ENCODE assay signal across 16 cellular contexts in genomic region chr2:180987146-180987545, GRCh38. TPM values are rescaled to one million over a fixed set of nuclear protein-coding genes. Genes with fewer than 3 reads are reported as not detected.
DNase-seq lines count a peak whose midpoint lies in the region; ATAC-seq and TF ChIP-seq lines count a peak whose summit lies in the region.
"Had no signal": no experiment of that assay in that cellular context is flagged by ENCODE, and none has a peak within 500 bp of the region (broad histone marks: within the 10 kb centered on the region; RNA-seq: fewer than 3 reads in every experiment).

No MANE protein-coding gene starts in this region.

- no peak overlapping the region for H3K27ac Mint-ChIP-seq in brain
- no peak overlapping the region for H3K27ac Mint-ChIP-seq in nephron
- H3K27ac Mint-ChIP-seq: CD4-positive, CD25-positive, alpha-beta regulatory T cell; CD8-positive, alpha-beta memory T cell; HFFc6 had no signal

- peaks cover 26% of the 10 kb centered on the region for H3K4me1 ChIP-seq in HAP-1
- peaks cover 51% of the 10 kb centered on the region for H3K4me1 ChIP-seq in smooth muscle cell (ENCODE audit: low read depth)
- H3K4me1 ChIP-seq: BE2C had no signal

- H3K36me3 Mint-ChIP-seq in brain, result peaks cover 26% of the 10 kb centered on the region
- peaks cover 40% of the 10 kb centered on the region for H3K36me3 Mint-ChIP-seq in nephron (ENCODE audit: low read depth)

- peaks cover 74% of the 10 kb centered on the region for H4K20me1 ChIP-seq in smooth muscle cell (ENCODE audit: low read depth)

- no peak for ATAC-seq in SK-N-SH treated with all-trans-retinoic acid at 6 μM for 48 hours

- H3K4me2 ChIP-seq in smooth muscle cell, result peak overlapping the region; percentile 8

- H3K27me3 Mint-ChIP-seq in brain (no peaks in the 10 kb centered on the region), nephron (ENCODE audit: low read depth) (no peaks in the 10 kb centered on the region)
- H3K27me3 Mint-ChIP-seq: CD4-positive, CD25-positive, alpha-beta regulatory T cell; CD8-positive, alpha-beta memory T cell had no signal

- TF ChIP-seq CTCF in brain (conservative IDR thresholded peaks at IDR 0.05), result no peak
- TF ChIP-seq CTCF in nephron (IDR thresholded peaks at IDR 0.05; ENCODE audit: unreplicated experiment in 3 of 3), result no peak
- TF ChIP-seq CTCF in smooth muscle cell (IDR thresholded peaks at IDR 0.05; ENCODE audit: borderline replicate concordance, insufficient read depth, poor library complexity, severe bottlenecking), result no peak

- no peak overlapping the region for H2AFZ ChIP-seq in smooth muscle cell (ENCODE audit: low read depth)

- H3K4me3 Mint-ChIP-seq in brain, result peak overlapping the region in 4 of 5 experiments; percentile 29 to 58 (median 48)
- peak overlapping the region; percentile 21 to 75 (median 23) for H3K4me3 Mint-ChIP-seq in nephron
- H3K4me3 Mint-ChIP-seq: CD8-positive, alpha-beta memory T cell; HFFc6 had no signal

- peaks cover 100% of the 10 kb centered on the region for H3K79me2 ChIP-seq in smooth muscle cell (ENCODE audit: low read depth)

- peak overlapping the region; percentile 61 for H3K4me3 ChIP-seq in HAP-1
- no peak overlapping the region for H3K4me3 ChIP-seq in smooth muscle cell

- H3K9me3 ChIP-seq in HAP-1 (no peaks in the 10 kb centered on the region), smooth muscle cell (replicated peaks; ENCODE audit: low read depth) (no peaks in the 10 kb centered on the region)
- H3K9me3 ChIP-seq: BE2C had no signal

- H3K9ac ChIP-seq in smooth muscle cell (ENCODE audit: low read depth), result no peak overlapping the region

- no peak overlapping the region for H3K27ac ChIP-seq in smooth muscle cell (ENCODE audit: low read depth)

- DNase-seq in HAP-1 (ENCODE audit: low spot score in 2 of 2), result no peak
- no peak for DNase-seq in smooth muscle cell (lab: John Stamatoyannopoulos, UW; ENCODE audit: unreplicated experiment)
- DNase-seq in activated gamma-delta T cell treated with Interleukin-2 at 50 U/mL for 16 hours, result no peak
- DNase-seq in stimulated activated CD4-positive, alpha-beta T cell treated with anti-CD3 and anti-CD28 coated beads, Interleukin-2, amount 100 ng/mL, for 24 hours, result no peak
- DNase-seq: BE2C; CD4-positive, CD25-positive, alpha-beta regulatory T cell; CD8-positive, alpha-beta memory T cell; COR-L47; DMS79; GF-D8; HCEC 1CT; HFFc6; KG1 had no signal

- H3K36me3 ChIP-seq in HAP-1 (replicated peaks) (peaks cover 75% of the 10 kb centered on the region), smooth muscle cell (ENCODE audit: low read depth) (peaks cover 9% of the 10 kb centered on the region)
- H3K36me3 ChIP-seq: BE2C had no signal

- H3K27me3 ChIP-seq in HAP-1 (ENCODE audit: low read depth) (no peaks in the 10 kb centered on the region), smooth muscle cell (ENCODE audit: low read depth) (no peaks in the 10 kb centered on the region)
- H3K27me3 ChIP-seq: BE2C had no signal

- H3K4me1 Mint-ChIP-seq in brain, result peaks cover 83% of the 10 kb centered on the region
- peaks cover 68% of the 10 kb centered on the region for H3K4me1 Mint-ChIP-seq in nephron

- H3K9me3 Mint-ChIP-seq in brain (no peaks in the 10 kb centered on the region), nephron (no peaks in the 10 kb centered on the region)
- H3K9me3 Mint-ChIP-seq: CD4-positive, CD25-positive, alpha-beta regulatory T cell; CD8-positive, alpha-beta memory T cell; HFFc6 had no signal

- no peaks in the 10 kb centered on the region for H3F3A ChIP-seq in smooth muscle cell (ENCODE audit: low read depth)

- WGBS in smooth muscle cell (ENCODE audit: low lambda C conversion rate), result 86% methylated on average over 2 of the region's 2 CpGs

- in situ Hi-C loops in HAP-1 (cut with MboI; ENCODE audit: low sequenced_read_pairs), result loop anchor here (10.0 kb wide), 1 partner anchor 862 kb away; no protein-coding TSS in a partner anchor

TF ChIP-seq in SK-N-SH treated with all-trans-retinoic acid at 6 μM for 48 hours, 23 proteins besides CTCF, POLR2A, EP300 and RAD21:
- no peak for TF ChIP-seq ZC3H10 (CRISPR knock-in tag; IDR thresholded peaks at IDR 0.05)
TF ChIP-seq in SK-N-SH treated with all-trans-retinoic acid at 6 μM for 48 hours: peak in this region for 0.

RNA-seq across cellular contexts. Expression of gene UBE2E3, which starts 6.7 kb away (rescaled TPM):
- polyA plus RNA-seq in brain (ENCODE audit: insufficient read depth, low read depth, low replicate concordance) (160 TPM), smooth muscle cell (225 and 230 TPM in 2 replicates)
- 259 and 275 TPM in 2 replicates for total RNA-seq in smooth muscle cell
